Comparison of ENCODE assay signal across 9 cellular contexts in genomic region chr1:45013551-45014209, GRCh38. TPM values are rescaled to one million over a fixed set of nuclear protein-coding genes. Genes with fewer than 3 reads are reported as not detected.
DNase-seq lines count a peak whose midpoint lies in the region; ATAC-seq and TF ChIP-seq lines count a peak whose summit lies in the region.
"Had no signal": no experiment of that assay in that cellular context is flagged by ENCODE, and none has a peak within 500 bp of the region (broad histone marks: within the 10 kb centered on the region; RNA-seq: fewer than 3 reads in every experiment).

No MANE protein-coding gene starts in this region.

- POLR2A ChIA-PET in WTC11 (lab: Charles Lee), result interaction anchor here (0.6 to 1.4 kb wide), 3 partner anchors 205 to 326 kb away, joined by 3 to 4 read pairs (median 3); partner anchors contain the start of genes BTBD19, MUTYH and TOE1

- CTCF ChIA-PET in WTC11 (lab: Charles Lee), result interaction anchor here (0.6 to 13.0 kb wide), 26 partner anchors 9 to 499 kb away, joined by 3 to 317 read pairs (median 6); partner anchors contain the start of genes BTBD19, EIF2B3, MUTYH and TESK2

- no peaks in the 10 kb centered on the region for H3K9me3 Mint-ChIP-seq in activated T-cell treated with anti-CD3 and anti-CD28 coated beads, Interleukin-2, amount 50 U/mL, for 72 hours
- H3K9me3 Mint-ChIP-seq in WTC11 (no peaks in the 10 kb centered on the region), glutamatergic neuron (ENCODE audit: unreplicated experiment) (peaks cover 13% of the 10 kb centered on the region)
- no peaks in the 10 kb centered on the region for H3K9me3 Mint-ChIP-seq in stimulated activated naive CD8-positive, alpha-beta T cell treated with anti-CD3 and anti-CD28 coated beads, Interleukin-15, amount 100 ng/mL, for 72 hours

- H3K36me3 ChIP-seq in tibial nerve (peaks cover 0 to 26% (median 7%) of the 10 kb centered on the region in 3 donors), HAP-1 (replicated peaks) (peaks cover 11% of the 10 kb centered on the region)
- H3K36me3 ChIP-seq: uterus had no signal

- H3K4me1 ChIP-seq in tibial nerve (peaks cover 0 to 51% (median 33%) of the 10 kb centered on the region in 4 donors), HAP-1 (peaks cover 11% of the 10 kb centered on the region)

- H3K27ac ChIP-seq in tibial nerve, result peak overlapping the region in 1 of 4 donors; percentile 91

- 73 to 78% methylated on average over 12 of the region's 12 CpGs for WGBS in tibial nerve, 2 donors

- TF ChIP-seq CTCF in WTC11 (IDR thresholded peaks at IDR 0.05) (no peak), glutamatergic neuron (IDR thresholded peaks at IDR 0.05; ENCODE audit: partially characterized antibody, unreplicated experiment) (no peak), tibial nerve (IDR thresholded peaks at IDR 0.05) (no peak)

- DNase-seq in activated T-cell treated with anti-CD3 and anti-CD28 coated beads, Interleukin-2, amount 50 U/mL, for 72 hours, result no peak
- DNase-seq in activated T-cell treated with anti-CD3 and anti-CD28 coated beads, Interleukin-2, amount 50 U/mL, for 1 hour, result no peak
- DNase-seq in WTC11 (ENCODE audit: low spot score) (no peak), glutamatergic neuron (no peak), tibial nerve (ENCODE audit: low spot score in 2 of 2) (no peak), HAP-1 (ENCODE audit: low spot score in 2 of 2) (no peak)
- no peak for DNase-seq in stimulated activated naive CD8-positive, alpha-beta T cell treated with anti-CD3 and anti-CD28 coated beads, Interleukin-15, amount 100 ng/mL, for 72 hours

- in situ Hi-C loops in HAP-1 (cut with MboI; ENCODE audit: low sequenced_read_pairs), result loop anchor here (5.0 to 10.0 kb wide), 4 partner anchors 176 to 561 kb away; partner anchors contain the start of gene TESK2

- H3K36me3 Mint-ChIP-seq in activated T-cell treated with anti-CD3 and anti-CD28 coated beads, Interleukin-2, amount 50 U/mL, for 72 hours (ENCODE audit: insufficient read depth in 2 of 2), result peaks cover 0 to 3% of the 10 kb centered on the region in 2 donors
- peaks cover 2% of the 10 kb centered on the region for H3K36me3 Mint-ChIP-seq in WTC11
- no peaks in the 10 kb centered on the region for H3K36me3 Mint-ChIP-seq in glutamatergic neuron (ENCODE audit: unreplicated experiment)

- H3K27me3 ChIP-seq in tibial nerve (no peaks in the 10 kb centered on the region), HAP-1 (ENCODE audit: low read depth) (no peaks in the 10 kb centered on the region)
- H3K27me3 ChIP-seq: uterus had no signal

- H3K4me1 Mint-ChIP-seq in activated T-cell treated with anti-CD3 and anti-CD28 coated beads, Interleukin-2, amount 50 U/mL, for 72 hours (ENCODE audit: low read depth), result peaks cover 48% of the 10 kb centered on the region
- H3K4me1 Mint-ChIP-seq in WTC11, result peaks cover 21% of the 10 kb centered on the region
- H3K4me1 Mint-ChIP-seq in glutamatergic neuron (ENCODE audit: low read depth, unreplicated experiment), result peaks cover 29% of the 10 kb centered on the region
- peaks cover 53% of the 10 kb centered on the region for H3K4me1 Mint-ChIP-seq in stimulated activated naive CD8-positive, alpha-beta T cell treated with anti-CD3 and anti-CD28 coated beads, Interleukin-15, amount 100 ng/mL, for 72 hours

- H3K4me3 ChIP-seq in tibial nerve (peak overlapping the region in 1 of 4 donors; percentile 89), HAP-1 (no peak overlapping the region)

- no peak for ATAC-seq in activated T-cell treated with anti-CD3 and anti-CD28 coated beads, Interleukin-2, amount 50 U/mL, for 72 hours (replicated peaks in 1 of 2)
- ATAC-seq in WTC11 (no peak), GM21786 (IDR thresholded peaks at IDR 0.05; ENCODE audit: unreplicated experiment) (no peak)
- ATAC-seq in stimulated activated naive CD8-positive, alpha-beta T cell treated with anti-CD3 and anti-CD28 coated beads, Interleukin-15, amount 100 ng/mL, for 72 hours, result no peak

- H3K9me3 ChIP-seq in tibial nerve (no peaks in the 10 kb centered on the region), HAP-1 (no peaks in the 10 kb centered on the region)
- H3K9me3 ChIP-seq: uterus had no signal

- TF ChIP-seq EP300 in tibial nerve (IDR thresholded peaks at IDR 0.05), result no peak

- no peak overlapping the region for H3K27ac Mint-ChIP-seq in activated T-cell treated with anti-CD3 and anti-CD28 coated beads, Interleukin-2, amount 50 U/mL, for 72 hours
- H3K27ac Mint-ChIP-seq in WTC11 (no peak overlapping the region), glutamatergic neuron (ENCODE audit: unreplicated experiment) (no peak overlapping the region)
- H3K27ac Mint-ChIP-seq in stimulated activated naive CD8-positive, alpha-beta T cell treated with anti-CD3 and anti-CD28 coated beads, Interleukin-15, amount 100 ng/mL, for 72 hours, result no peak overlapping the region

- H3K27me3 Mint-ChIP-seq in activated T-cell treated with anti-CD3 and anti-CD28 coated beads, Interleukin-2, amount 50 U/mL, for 72 hours (ENCODE audit: low read depth), result no peaks in the 10 kb centered on the region
- H3K27me3 Mint-ChIP-seq in WTC11 (ENCODE audit: low read depth), result peaks cover 5% of the 10 kb centered on the region; the same call in 1 of the 2 replicates
- H3K27me3 Mint-ChIP-seq in glutamatergic neuron (ENCODE audit: unreplicated experiment), result peaks cover 13% of the 10 kb centered on the region
- no peaks in the 10 kb centered on the region for H3K27me3 Mint-ChIP-seq in stimulated activated naive CD8-positive, alpha-beta T cell treated with anti-CD3 and anti-CD28 coated beads, Interleukin-15, amount 100 ng/mL, for 72 hours

- peak overlapping the region; percentile 79 to 84 for H3K4me3 Mint-ChIP-seq in activated T-cell treated with anti-CD3 and anti-CD28 coated beads, Interleukin-2, amount 50 U/mL, for 72 hours
- peak overlapping the region; percentile 68 for H3K4me3 Mint-ChIP-seq in WTC11
- H3K4me3 Mint-ChIP-seq in glutamatergic neuron (ENCODE audit: unreplicated experiment), result peak overlapping the region; percentile 82
- peak overlapping the region; percentile 88 to 95 for H3K4me3 Mint-ChIP-seq in stimulated activated naive CD8-positive, alpha-beta T cell treated with anti-CD3 and anti-CD28 coated beads, Interleukin-15, amount 100 ng/mL, for 72 hours

- TF ChIP-seq POLR2A in tibial nerve (IDR thresholded peaks at IDR 0.05), result no peak

TF ChIP-seq in WTC11, 78 proteins besides CTCF, POLR2A, EP300 and RAD21:
- TF ChIP-seq ATF6 (CRISPR knock-in tag; IDR thresholded peaks at IDR 0.05) (no peak), SP1 (CRISPR knock-in tag; conservative IDR thresholded peaks at IDR 0.05) (no peak), FOXP1 (CRISPR knock-in tag; IDR thresholded peaks at IDR 0.05; ENCODE audit: borderline replicate concordance) (no peak), CREB1 (CRISPR knock-in tag; IDR thresholded peaks at IDR 0.05) (no peak), NFE2L1 (CRISPR knock-in tag; IDR thresholded peaks at IDR 0.05) (no peak), ZNF423 (CRISPR knock-in tag; IDR thresholded peaks at IDR 0.05) (no peak)

RNA-seq across cellular contexts. Expression of gene UROD, which starts 1.6 kb away (rescaled TPM):
- total RNA-seq in activated T-cell treated with anti-CD3 and anti-CD28 coated beads, Interleukin-2, amount 50 U/mL, for 72 hours, result 10 to 100 TPM; 65.6 to 75.6 TPM
- total RNA-seq in WTC11 (2021), result 95.2 to 118 TPM (median 96.0 TPM) in 3 replicates
- 90.4 TPM for total RNA-seq in glutamatergic neuron (ENCODE audit: unreplicated experiment)
- total RNA-seq in tibial nerve, result 10 to 100 TPM; 53.1 to 95.1 (median 62.1) TPM

RNA-seq across cellular contexts. Expression of gene HECTD3, which starts 2.6 kb away (rescaled TPM):
- 10 to 100 TPM; 34.1 to 36.2 TPM for total RNA-seq in activated T-cell treated with anti-CD3 and anti-CD28 coated beads, Interleukin-2, amount 50 U/mL, for 72 hours
- total RNA-seq in WTC11 (2021) (33.2 to 39.5 TPM (median 35.1 TPM) in 3 replicates), glutamatergic neuron (ENCODE audit: unreplicated experiment) (137 TPM), tibial nerve (10 to 100 TPM; 40.4 to 51.6 (median 46.4) TPM)

RNA-seq across cellular contexts. Expression of gene EIF2B3, which starts 27.3 kb away (rescaled TPM):
- 10 to 100 TPM; 22.5 to 28.5 TPM for total RNA-seq in activated T-cell treated with anti-CD3 and anti-CD28 coated beads, Interleukin-2, amount 50 U/mL, for 72 hours
- total RNA-seq in WTC11 (2021), result 27.4 to 33.2 TPM (median 29.0 TPM) in 3 replicates
- total RNA-seq in glutamatergic neuron (ENCODE audit: unreplicated experiment), result 50.0 TPM
- total RNA-seq in tibial nerve, result 10 to 100 TPM; 13.1 to 42.0 (median 26.5) TPM
